1 cellular context compared by ENCODE assay signal in genomic region chr15:74399100-74399499, GRCh38.
TF ChIP-seq lines count a peak whose summit lies in the region.

No MANE protein-coding gene starts in this region.

TF ChIP-seq in GM12878, 131 proteins besides CTCF, POLR2A, EP300 and RAD21 (continued from another document):
- no peak for TF ChIP-seq ATF3 (IDR thresholded peaks at IDR 0.05; ENCODE audit: borderline replicate concordance, extremely low read depth, low read depth, low read length)
- TF ChIP-seq HSF1 (IDR thresholded peaks at IDR 0.05; ENCODE audit: low read depth, low read length), result peak; percentile 96
- TF ChIP-seq, protein P1, sequence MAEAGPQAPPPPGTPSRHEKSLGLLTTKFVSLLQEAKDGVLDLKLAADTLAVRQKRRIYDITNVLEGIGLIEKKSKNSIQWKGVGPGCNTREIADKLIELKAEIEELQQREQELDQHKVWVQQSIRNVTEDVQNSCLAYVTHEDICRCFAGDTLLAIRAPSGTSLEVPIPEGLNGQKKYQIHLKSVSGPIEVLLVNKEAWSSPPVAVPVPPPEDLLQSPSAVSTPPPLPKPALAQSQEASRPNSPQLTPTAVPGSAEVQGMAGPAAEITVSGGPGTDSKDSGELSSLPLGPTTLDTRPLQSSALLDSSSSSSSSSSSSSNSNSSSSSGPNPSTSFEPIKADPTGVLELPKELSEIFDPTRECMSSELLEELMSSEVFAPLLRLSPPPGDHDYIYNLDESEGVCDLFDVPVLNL (IDR thresholded peaks at IDR 0.05; ENCODE audit: low read depth, low read length), result no peak
- TF ChIP-seq RELA (IDR thresholded peaks at IDR 0.05; ENCODE audit: borderline replicate concordance, partially characterized antibody), result no peak
- no peak for TF ChIP-seq GATAD2B (conservative IDR thresholded peaks at IDR 0.05; ENCODE audit: low read depth)
- TF ChIP-seq ZSCAN29 (IDR thresholded peaks at IDR 0.05), result no peak
- TF ChIP-seq BHLHE40 (IDR thresholded peaks at IDR 0.05; ENCODE audit: borderline replicate concordance in 1 of 2, low read depth in 2 of 2, low read length in 1 of 2), result peak in 1 of 2 experiments; percentile 24; a peak in 1 of 4 replicates
- TF ChIP-seq EZH2 (IDR thresholded peaks at IDR 0.05; ENCODE audit: borderline replicate concordance, control insufficient read depth, low read depth, low read length), result no peak
- TF ChIP-seq BCL11A (IDR thresholded peaks at IDR 0.05; ENCODE audit: low read depth, low read length), result peak; percentile 21; the same call in 1 of the 2 replicates
- TF ChIP-seq NKRF (conservative IDR thresholded peaks at IDR 0.05), result no peak
- TF ChIP-seq ATF7 (IDR thresholded peaks at IDR 0.05; ENCODE audit: low read depth), result peak; percentile 35
- TF ChIP-seq TCF3 (IDR thresholded peaks at IDR 0.05; ENCODE audit: borderline replicate concordance, insufficient read depth, low read depth, low read length), result no peak
- TF ChIP-seq JUNB (IDR thresholded peaks at IDR 0.05), result peak; percentile 45
- TF ChIP-seq TCF12 (IDR thresholded peaks at IDR 0.05; ENCODE audit: low read depth, low read length), result 0 out of 2 replicates have a peak, but pooled peaks have one; percentile 8
- TF ChIP-seq BACH1 (IDR thresholded peaks at IDR 0.05; ENCODE audit: borderline replicate concordance), result no peak
TF ChIP-seq in GM12878: peak in this region for 6.
